Comparison of ENCODE assay signal across 9 cellular contexts in genomic region chr20:51014797-51015722, GRCh38. TPM values are rescaled to one million over a fixed set of nuclear protein-coding genes. Genes with fewer than 3 reads are reported as not detected.
DNase-seq lines count a peak whose midpoint lies in the region; ATAC-seq and TF ChIP-seq lines count a peak whose summit lies in the region.
"Had no signal": no experiment of that assay in that cellular context is flagged by ENCODE, and none has a peak within 500 bp of the region (broad histone marks: within the 10 kb centered on the region; RNA-seq: fewer than 3 reads in every experiment).

No MANE protein-coding gene starts in this region.

- peaks cover 38 to 78% of the 10 kb centered on the region in 2 donors for H3K27me3 Mint-ChIP-seq in effector memory CD8-positive, alpha-beta T cell

- no peaks in the 10 kb centered on the region for H3K9me3 Mint-ChIP-seq in effector memory CD8-positive, alpha-beta T cell

- peaks cover 3% of the 10 kb centered on the region for H3K36me3 Mint-ChIP-seq in effector memory CD8-positive, alpha-beta T cell (ENCODE audit: insufficient read depth)

- 0 out of 22 replicates have a peak, but pooled peaks cover 0 to 2% (median 0%) of the 10 kb centered on the region in 11 experiments for H3K9me3 ChIP-seq in BLaER1 treated with 17β-estradiol and CSF1 and Interleukin-3, amounts not matched to agents 10 nM and 100 nM (replicated peaks in 1 of 11)
- H3K9me3 ChIP-seq in NT2/D1 (ENCODE audit: insufficient read depth, low read length) = no peaks in the 10 kb centered on the region
- H3K9me3 ChIP-seq in left lung = no peaks in the 10 kb centered on the region

- no peak overlapping the region for H3K27ac Mint-ChIP-seq in effector memory CD8-positive, alpha-beta T cell

- H3K27me3 ChIP-seq in BLaER1 treated with 17β-estradiol and CSF1 and Interleukin-3, amounts not matched to agents 10 nM and 100 nM = no peaks in the 10 kb centered on the region
- H3K27me3 ChIP-seq in NT2/D1 (ENCODE audit: insufficient read depth, insufficient read length) = no peaks in the 10 kb centered on the region
- H3K27me3 ChIP-seq in left lung = peaks cover 0 to 68% of the 10 kb centered on the region in 2 donors

- intact Hi-C loops in left lung (cut with DNase I) = no loop called here

- TF ChIP-seq CTCF in left lung (IDR thresholded peaks at IDR 0.05) = peak; percentile 39 to 42

- H3K9ac ChIP-seq in BLaER1 treated with 17β-estradiol and CSF1 and Interleukin-3, amounts not matched to agents 10 nM and 100 nM = no peak overlapping the region
- H3K9ac ChIP-seq in NT2/D1 (ENCODE audit: insufficient read length, low read depth) = peak overlapping the region; percentile 34

- H3K4me3 ChIP-seq in BLaER1 treated with 17β-estradiol and CSF1 and Interleukin-3, amounts not matched to agents 10 nM and 100 nM = no peak overlapping the region
- H3K4me3 ChIP-seq in NT2/D1 (ENCODE audit: insufficient read length, low read depth) (no peak overlapping the region), left lung (no peak overlapping the region)
- H3K4me3 ChIP-seq: skin epidermis had no signal

- H3K4me1 ChIP-seq in BLaER1 treated with 17β-estradiol and CSF1 and Interleukin-3, amounts not matched to agents 10 nM and 100 nM = peaks cover 9 to 49% (median 33%) of the 10 kb centered on the region in 10 experiments; a peak in 19 of 20 replicates
- peaks cover 14% of the 10 kb centered on the region for H3K4me1 ChIP-seq in NT2/D1 (ENCODE audit: insufficient read depth, insufficient read length)
- H3K4me1 ChIP-seq in left lung = no peaks in the 10 kb centered on the region

- peaks cover 0 to 70% (median 49%) of the 10 kb centered on the region in 11 experiments; a peak in 18 of 22 replicates for H4K20me1 ChIP-seq in BLaER1 treated with 17β-estradiol and CSF1 and Interleukin-3, amounts not matched to agents 10 nM and 100 nM

- peak; percentile 65 for ATAC-seq in left lung
- no peak for ATAC-seq in HG02642 (IDR thresholded peaks at IDR 0.05; ENCODE audit: poor library complexity, unreplicated experiment)
- ATAC-seq in effector memory CD8-positive, alpha-beta T cell (replicated peaks) = no peak

- no peak overlapping the region for H3K4me3 Mint-ChIP-seq in effector memory CD8-positive, alpha-beta T cell

- H3K36me3 ChIP-seq in BLaER1 treated with 17β-estradiol and CSF1 and Interleukin-3, amounts not matched to agents 10 nM and 100 nM = peaks cover 2 to 78% (median 23%) of the 10 kb centered on the region in 11 experiments
- H3K36me3 ChIP-seq in NT2/D1 (ENCODE audit: insufficient read depth, insufficient read length, low read length) = peaks cover 63% of the 10 kb centered on the region
- no peaks in the 10 kb centered on the region for H3K36me3 ChIP-seq in left lung

- DNase-seq in GM19238 (ENCODE audit: insufficient read length, low spot score) (peak; percentile 42), NT2/D1 (ENCODE audit: low read depth, low spot score) (peak; percentile 84), caudate nucleus (lab: John Stamatoyannopoulos, UW) (peak in 36 of 61 donors; percentile 1 to 65 (median 23)), left lung (no peak)
- no peak for DNase-seq in effector memory CD8-positive, alpha-beta T cell
- DNase-seq in activated effector memory CD4-positive, alpha-beta T cell treated with Interleukin-2 at 50 U/mL for 16 hours = no peak

- no peak overlapping the region for H3K27ac ChIP-seq in BLaER1 treated with 17β-estradiol and CSF1 and Interleukin-3, amounts not matched to agents 10 nM and 100 nM
- H3K27ac ChIP-seq in caudate nucleus (ENCODE audit: low read depth, low read length) = no peak overlapping the region
- H3K27ac ChIP-seq in left lung = no peak overlapping the region
- H3K27ac ChIP-seq: skin epidermis had no signal

- no peaks in the 10 kb centered on the region for H3K4me1 Mint-ChIP-seq in effector memory CD8-positive, alpha-beta T cell (ENCODE audit: low read depth in 2 of 2)

- peak overlapping the region; percentile 7 to 71 (median 58); a peak in 18 of 22 replicates for H3K4me2 ChIP-seq in BLaER1 treated with 17β-estradiol and CSF1 and Interleukin-3, amounts not matched to agents 10 nM and 100 nM

RNA-seq across cellular contexts. Expression of gene KCNG1, which starts 7.8 kb away (rescaled TPM):
- under 1 TPM; 0.31 to 0.70 TPM for total RNA-seq in left lung

RNA-seq across cellular contexts. Expression of gene MOCS3, which starts 56.4 kb away (rescaled TPM):
- total RNA-seq in left lung = 1 to 10 TPM; 3.1 to 3.6 TPM

RNA-seq across cellular contexts. Expression of gene DPM1, which starts 56.7 kb away (rescaled TPM):
- total RNA-seq in left lung = 10 to 100 TPM; 31.9 to 33.0 TPM

Comparison
In these comparisons a context has a peak if more than half of its experiments do, and no peak if none do; other contexts are left out.
1. DNase-seq: peak in GM19238 (single experiment), NT2/D1 (single experiment) and caudate nucleus (36 of 61); none in left lung (0 of 2), effector memory CD8-positive, alpha-beta T cell (0 of 3) and activated effector memory CD4-positive, alpha-beta T cell treated with Interleukin-2 at 50 U/mL for 16 hours (single experiment).